ENCODE assay signal across 15 cellular contexts in the genomic region with DNA sequence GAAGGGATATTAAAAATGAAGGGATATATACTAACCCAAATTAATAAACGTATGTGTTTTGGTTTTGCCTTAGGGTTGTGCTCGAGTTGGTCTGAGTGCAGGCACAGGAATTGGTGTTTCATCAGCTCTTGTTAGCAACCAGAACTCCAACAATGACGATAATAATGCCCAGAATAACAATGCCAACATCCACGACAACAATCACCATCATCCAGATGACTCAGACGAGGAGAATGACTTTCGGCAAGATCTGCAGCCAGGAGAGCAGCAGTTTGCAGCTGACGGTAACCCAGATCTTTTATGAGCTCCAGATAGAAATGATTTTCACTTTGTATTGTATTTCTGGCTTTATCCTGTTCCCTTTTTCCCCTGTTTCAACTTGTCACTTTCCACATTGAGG. TPM values are rescaled to one million over a fixed set of nuclear protein-coding genes. Genes with fewer than 3 reads are reported as not detected.
DNase-seq lines count a peak whose midpoint lies in the region; ATAC-seq, FAIRE-seq and TF ChIP-seq lines count a peak whose summit lies in the region.
"Had no signal": no experiment of that assay in that cellular context is flagged by ENCODE, and none has a peak within 500 bp of the region (broad histone marks: within the 10 kb centered on the region; RNA-seq: fewer than 3 reads in every experiment).

No MANE protein-coding gene starts in this region.

- TF ChIP-seq CTCF in dorsolateral prefrontal cortex (IDR thresholded peaks at IDR 0.05 in 54 of 56, conservative IDR thresholded peaks at IDR 0.05 in 2 of 56; ENCODE audit: low read depth in 1 of 56, partially characterized antibody in 56 of 56) (no peak), neural progenitor cell (IDR thresholded peaks at IDR 0.05) (no peak)

- no peaks in the 10 kb centered on the region for H3K27me3 Mint-ChIP-seq in neural progenitor cell (ENCODE audit: insufficient read depth, low read depth)

- intact Hi-C loops in Right ventricle myocardium inferior (cut with DNase I) = no loop called here
- intact Hi-C loops in cardiac septum (cut with DNase I) = loop anchor here (5.0 kb wide), 1 partner anchor 40 kb away; no protein-coding TSS in a partner anchor
- intact Hi-C loops in dorsolateral prefrontal cortex (cut with DNase I) = no loop called here

- peaks cover 15% of the 10 kb centered on the region for H3K36me3 Mint-ChIP-seq in neural progenitor cell

- H4K20me1 ChIP-seq in neural progenitor cell (ENCODE audit: low read depth) = no peaks in the 10 kb centered on the region

- no peak overlapping the region for H2AFZ ChIP-seq in neural progenitor cell (replicated peaks)

- H3K4me3 ChIP-seq in dorsolateral prefrontal cortex = peak overlapping the region in 1 of 59 donors; percentile 9
- no peak overlapping the region for H3K4me3 ChIP-seq in neural progenitor cell
- H3K4me3 ChIP-seq: A549, HAP-1, SK-N-MC, testis had no signal

- H3F3A ChIP-seq in neural progenitor cell (ENCODE audit: low read depth) = no peaks in the 10 kb centered on the region

- H3K27me3 ChIP-seq in dorsolateral prefrontal cortex = no peaks in the 10 kb centered on the region
- no peaks in the 10 kb centered on the region for H3K27me3 ChIP-seq in neural progenitor cell
- H3K27me3 ChIP-seq: testis had no signal

- ATAC-seq in Right ventricle myocardium inferior = peak; percentile 29
- ATAC-seq: A549 had no signal

- no peak for DNase-seq in Right ventricle myocardium inferior (ENCODE audit: missing footprints)
- no peak for DNase-seq in cardiac septum (ENCODE audit: low spot score)
- DNase-seq in dorsolateral prefrontal cortex = peak in 1 of 10 donors; percentile 51
- DNase-seq in iris pigment epithelial cell (ENCODE audit: low read depth) = peak; percentile 34
- no peak for DNase-seq in urothelium cell line (ENCODE audit: low spot score)
- no peak for DNase-seq in AG08396 (ENCODE audit: low spot score)
- no peak for DNase-seq in activated CD8-positive, alpha-beta memory T cell treated with anti-CD3 and anti-CD28 coated beads for 24 hours
- no peak for DNase-seq in neural progenitor cell (ENCODE audit: low spot score)
- DNase-seq: activated naive CD4-positive, alpha-beta T cell; cerebellar nuclear complex; NCI-H2029 treated with DMSO at 0.1 percent for 48 hours; testis had no signal

- H3K4me3 Mint-ChIP-seq in neural progenitor cell = no peak overlapping the region

- FAIRE-seq in urothelium cell line (lab: Jason Lieb, UNC) = peak; percentile 5
- FAIRE-seq: A549 had no signal

- no peak overlapping the region for H3K27ac Mint-ChIP-seq in neural progenitor cell

- no peak overlapping the region for H3K4me2 ChIP-seq in neural progenitor cell
- H3K4me2 ChIP-seq: A549 had no signal

- H3K4me1 ChIP-seq in neural progenitor cell = no peaks in the 10 kb centered on the region
- H3K4me1 ChIP-seq: A549, HAP-1, testis had no signal

- no peaks in the 10 kb centered on the region for H3K9me3 Mint-ChIP-seq in neural progenitor cell

- H3K36me3 ChIP-seq in neural progenitor cell = peaks cover 19% of the 10 kb centered on the region

- H3K27ac ChIP-seq in dorsolateral prefrontal cortex (peak overlapping the region in 30 of 59 donors; percentile 0 to 67 (median 38)), neural progenitor cell (no peak overlapping the region)
- H3K27ac ChIP-seq: A549, SK-N-MC, testis had no signal

- no peak overlapping the region for H3K9ac ChIP-seq in neural progenitor cell

- no peaks in the 10 kb centered on the region for H3K4me1 Mint-ChIP-seq in neural progenitor cell

- H3K79me2 ChIP-seq in neural progenitor cell (ENCODE audit: low read depth) = no peaks in the 10 kb centered on the region

- H3K9me3 ChIP-seq in neural progenitor cell (ENCODE audit: low read depth) = no peaks in the 10 kb centered on the region
- H3K9me3 ChIP-seq: A549, HAP-1, testis had no signal

RNA-seq across cellular contexts. Expression of a gene that starts 33.2 kb away (rescaled TPM):
- total RNA-seq in Right ventricle myocardium inferior = 32.8 TPM
- 61.3 TPM for total RNA-seq in cardiac septum
- 10 to 100 TPM; 40.2 to 79.9 (median 55.3) TPM for total RNA-seq in dorsolateral prefrontal cortex
- total RNA-seq in neural progenitor cell (ENCODE audit: low replicate concordance) = 44.9 and 64.6 TPM in 2 replicates
